ENCODE assay signal across 1 cellular context in genomic region chr14:68254669-68255527, GRCh38.
TF ChIP-seq lines count a peak whose summit lies in the region.

No MANE protein-coding gene starts in this region.

TF ChIP-seq in HepG2, 621 proteins besides CTCF, POLR2A, EP300 and RAD21 (continued from another document and continues in another):
- no peak for TF ChIP-seq FUBP1 (CRISPR knock-in tag; IDR thresholded peaks at IDR 0.05; ENCODE audit: borderline replicate concordance)
- peak; percentile 52; the same call in 1 of the 2 replicates for TF ChIP-seq RXRB (CRISPR knock-in tag; IDR thresholded peaks at IDR 0.05; ENCODE audit: borderline replicate concordance)
- no peak for TF ChIP-seq SRSF9 (IDR thresholded peaks at IDR 0.05; ENCODE audit: borderline replicate concordance, insufficient read depth, low read depth, low read length, poor library complexity, severe bottlenecking)
- TF ChIP-seq NR2C2 (CRISPR knock-in tag; IDR thresholded peaks at IDR 0.05; ENCODE audit: borderline replicate concordance) = 0 out of 2 replicates have a peak, but pooled peaks have one; percentile 39
- TF ChIP-seq SP5 (CRISPR knock-in tag; IDR thresholded peaks at IDR 0.05; ENCODE audit: borderline replicate concordance, low read depth) = peak; percentile 58; the same call in 1 of the 2 replicates
- peak; percentile 64; the same call in 1 of the 2 replicates for TF ChIP-seq ZKSCAN5 (CRISPR knock-in tag; IDR thresholded peaks at IDR 0.05)
- peak; percentile 86 for TF ChIP-seq ARID5B (CRISPR knock-in tag; IDR thresholded peaks at IDR 0.05)
- no peak for TF ChIP-seq PBX3 (CRISPR knock-in tag; IDR thresholded peaks at IDR 0.05; ENCODE audit: borderline replicate concordance)
- peak; percentile 88 for TF ChIP-seq TCF7 (IDR thresholded peaks at IDR 0.05; ENCODE audit: low read depth)
- no peak for TF ChIP-seq NFE2 (CRISPR knock-in tag; IDR thresholded peaks at IDR 0.05)
- TF ChIP-seq STAT5B (CRISPR knock-in tag; IDR thresholded peaks at IDR 0.05) = no peak
- TF ChIP-seq NFIC (IDR thresholded peaks at IDR 0.05; ENCODE audit: low read length) = peak; percentile 90
- TF ChIP-seq ISL2 (CRISPR knock-in tag; IDR thresholded peaks at IDR 0.05) = peak; percentile 97
- TF ChIP-seq MTF1 (CRISPR knock-in tag; IDR thresholded peaks at IDR 0.05) = no peak
- no peak for TF ChIP-seq TBP (CRISPR knock-in tag; IDR thresholded peaks at IDR 0.05)
- peak; percentile 28 for TF ChIP-seq SKI (IDR thresholded peaks at IDR 0.05; ENCODE audit: partially characterized antibody)
- 0 out of 2 replicates have a peak, but pooled peaks have one; percentile 37 for TF ChIP-seq MIER3 (CRISPR knock-in tag; IDR thresholded peaks at IDR 0.05; ENCODE audit: borderline replicate concordance)
- peak; percentile 41; the same call in 1 of the 2 replicates for TF ChIP-seq ATF2 (CRISPR knock-in tag; IDR thresholded peaks at IDR 0.05)
- peak; percentile 79 for TF ChIP-seq HDAC2 (CRISPR knock-in tag; IDR thresholded peaks at IDR 0.05)
- TF ChIP-seq AFF4 (CRISPR knock-in tag; IDR thresholded peaks at IDR 0.05) = no peak
- peak; percentile 87 for TF ChIP-seq FOXA3 (CRISPR knock-in tag; IDR thresholded peaks at IDR 0.05)
- peak; percentile 78; the same call in 1 of the 2 replicates for TF ChIP-seq HMG20A (CRISPR knock-in tag; IDR thresholded peaks at IDR 0.05; ENCODE audit: borderline replicate concordance)
- TF ChIP-seq RCOR2 (CRISPR knock-in tag; IDR thresholded peaks at IDR 0.05) = peak; percentile 57; the same call in 1 of the 2 replicates
- TF ChIP-seq ZNF75D (CRISPR knock-in tag; IDR thresholded peaks at IDR 0.05; ENCODE audit: borderline replicate concordance) = no peak
- TF ChIP-seq STAG1 (CRISPR knock-in tag; IDR thresholded peaks at IDR 0.05) = peak; percentile 20
- no peak for TF ChIP-seq ZNF839 (CRISPR knock-in tag; IDR thresholded peaks at IDR 0.05; ENCODE audit: borderline replicate concordance)
- TF ChIP-seq TCF7L2 (IDR thresholded peaks at IDR 0.05; ENCODE audit: low read depth, low read length) = peak; percentile 32; the same call in 1 of the 2 replicates
- TF ChIP-seq HOMEZ (CRISPR knock-in tag; IDR thresholded peaks at IDR 0.05; ENCODE audit: low read depth) = peak; percentile 44; the same call in 1 of the 2 replicates
- TF ChIP-seq FOXP1 (IDR thresholded peaks at IDR 0.05) = peak; percentile 38; the same call in 1 of the 2 replicates
- TF ChIP-seq FOXP1 (CRISPR knock-in tag; IDR thresholded peaks at IDR 0.05) = peak; percentile 83
- no peak for TF ChIP-seq NONO (IDR thresholded peaks at IDR 0.05)
- TF ChIP-seq NONO (CRISPR knock-in tag; conservative IDR thresholded peaks at IDR 0.05) = 0 out of 2 replicates have a peak, but pooled peaks have one; percentile 26
- no peak for TF ChIP-seq ZNF737 (CRISPR knock-in tag; IDR thresholded peaks at IDR 0.05; ENCODE audit: borderline replicate concordance)
- peak; percentile 91 for TF ChIP-seq ZNF652 (CRISPR knock-in tag; IDR thresholded peaks at IDR 0.05; ENCODE audit: borderline replicate concordance, low read depth)
- TF ChIP-seq HNF4A (CRISPR knock-in tag; IDR thresholded peaks at IDR 0.05) = peak; percentile 75
- TF ChIP-seq PPARG (CRISPR knock-in tag; conservative IDR thresholded peaks at IDR 0.05) = peak; percentile 42
- TF ChIP-seq SOX6 (IDR thresholded peaks at IDR 0.05) = no peak
- TF ChIP-seq SOX6 (CRISPR knock-in tag; IDR thresholded peaks at IDR 0.05) = peak; percentile 82
- peak; percentile 56; the same call in 1 of the 2 replicates for TF ChIP-seq TBX3 (IDR thresholded peaks at IDR 0.05; ENCODE audit: borderline replicate concordance)
- TF ChIP-seq GATA4 (IDR thresholded peaks at IDR 0.05; ENCODE audit: borderline replicate concordance, low read depth) = peak; percentile 51; the same call in 1 of the 2 replicates
- peak; percentile 69 to 95; a peak in 3 of 4 replicates for TF ChIP-seq NR2F1 (CRISPR knock-in tag; IDR thresholded peaks at IDR 0.05)
- TF ChIP-seq ZNF761 (CRISPR knock-in tag; conservative IDR thresholded peaks at IDR 0.05) = no peak
- TF ChIP-seq RARA (CRISPR knock-in tag; IDR thresholded peaks at IDR 0.05) = peak; percentile 78
- TF ChIP-seq LRRFIP1 (CRISPR knock-in tag; conservative IDR thresholded peaks at IDR 0.05) = no peak
- no peak for TF ChIP-seq ZNF788 (CRISPR knock-in tag; IDR thresholded peaks at IDR 0.05; ENCODE audit: borderline replicate concordance)
- TF ChIP-seq FOXJ3 (CRISPR knock-in tag; IDR thresholded peaks at IDR 0.05; ENCODE audit: borderline replicate concordance) = peak; percentile 89; the same call in 1 of the 2 replicates
- TF ChIP-seq ERF (CRISPR knock-in tag; IDR thresholded peaks at IDR 0.05) = no peak
- peak; percentile 83 for TF ChIP-seq ZNF503 (CRISPR knock-in tag; IDR thresholded peaks at IDR 0.05)
- peak; percentile 70; the same call in 1 of the 2 replicates for TF ChIP-seq HMG20B (CRISPR knock-in tag; conservative IDR thresholded peaks at IDR 0.05)
